24 cellular contexts compared by ENCODE assay signal in the genomic region with DNA sequence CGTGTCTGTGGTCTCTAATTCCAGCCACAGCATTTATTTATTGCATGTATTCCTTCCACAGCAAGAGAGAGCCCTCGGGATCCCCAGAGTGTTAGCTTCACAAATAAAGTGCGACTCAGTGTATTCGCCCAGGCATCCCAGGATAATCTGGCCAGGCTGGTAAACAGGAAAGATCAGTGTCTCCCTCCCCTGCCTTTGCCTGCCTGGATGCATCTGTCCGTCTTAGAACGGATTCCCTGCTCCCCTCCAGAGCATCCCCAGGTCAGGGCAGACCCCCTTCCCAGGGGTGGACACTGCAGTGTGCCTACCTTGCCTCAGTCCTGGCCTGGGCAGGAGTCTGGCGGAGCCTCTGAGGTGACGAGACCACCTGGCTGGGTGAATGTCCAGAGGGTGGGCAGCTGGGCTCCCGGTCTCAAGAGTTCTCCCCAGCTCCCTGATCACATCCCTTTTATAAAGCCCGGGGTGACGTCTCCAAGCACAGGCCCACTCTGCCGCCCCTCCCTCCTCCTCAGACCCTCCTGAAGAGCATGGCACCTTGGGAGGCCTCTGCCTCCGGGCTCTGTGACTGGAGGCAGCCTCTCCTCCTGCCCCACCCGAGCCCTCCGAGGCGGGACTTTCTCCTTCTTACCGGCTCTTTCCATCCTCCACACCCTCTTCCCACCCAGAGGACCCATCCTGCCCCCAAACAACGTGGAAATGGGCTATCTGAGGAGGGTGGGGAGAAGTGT. TPM values are rescaled to one million over a fixed set of nuclear protein-coding genes. Genes with fewer than 3 reads are reported as not detected.
DNase-seq lines count a peak whose midpoint lies in the region; ATAC-seq, FAIRE-seq and TF ChIP-seq lines count a peak whose summit lies in the region.
"Had no signal": no experiment of that assay in that cellular context is flagged by ENCODE, and none has a peak within 500 bp of the region (broad histone marks: within the 10 kb centered on the region; RNA-seq: fewer than 3 reads in every experiment).

A gene with protein sequence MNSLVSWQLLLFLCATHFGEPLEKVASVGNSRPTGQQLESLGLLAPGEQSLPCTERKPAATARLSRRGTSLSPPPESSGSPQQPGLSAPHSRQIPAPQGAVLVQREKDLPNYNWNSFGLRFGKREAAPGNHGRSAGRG (minus strand): TSS at position 424 of the 728 bp plus-strand sequence. CDS start 3,615 bp downstream, outside the sequence.

- no peaks in the 10 kb centered on the region; the same call in 2 of the 3 replicates for H3K9me3 Mint-ChIP-seq in GM23338
- H3K9me3 Mint-ChIP-seq: dendritic cell treated with granulocyte-macrophage colony-stimulating factor and Interleukin-4, amounts not matched to agents 40 ng/mL and 50 ng/mL, for 4 days had no signal

- no peaks in the 10 kb centered on the region for H3K9me2 ChIP-seq in GM23338 (ENCODE audit: insufficient read depth)
- no peaks in the 10 kb centered on the region for H3K9me2 ChIP-seq in PC-9 (ENCODE audit: insufficient read depth)

- peak; percentile 34 for ATAC-seq in GM23338
- ATAC-seq: gastrocnemius medialis, left colon had no signal

- DNase-seq in GM23338 (ENCODE audit: low spot score) (peak; percentile 32), PC-9 (no peak), islet precursor cell (peak; percentile 64), prostate gland (ENCODE audit: low spot score) (peak; percentile 31), hippocampal formation (lab: John Stamatoyannopoulos, UW) (no peak), NAMALWA (ENCODE audit: low spot score) (no peak), frontal cortex (ENCODE audit: low spot score in 2 of 2) (no peak)
- DNase-seq in activated effector memory CD4-positive, alpha-beta T cell treated with Interleukin-2 at 50 U/mL for 16 hours = no peak
- DNase-seq: activated naive CD8-positive, alpha-beta T cell treated with anti-CD3 and anti-CD28 coated beads, Interleukin-2, amount 10 ng/mL, durations not matched to agents 7 days and 5 days; gastrocnemius medialis; KG1; left colon; midbrain; NCI-H1105 treated with DMSO at 0.1 percent for 48 hours; NCI-H526; OCI-M1; testis had no signal

- TF ChIP-seq POLR2A in prostate gland (IDR thresholded peaks at IDR 0.05) = no peak

- H3K79me2 ChIP-seq in GM23338 (replicated peaks; ENCODE audit: insufficient read depth) (no peaks in the 10 kb centered on the region), PC-9 (ENCODE audit: low read depth) (no peaks in the 10 kb centered on the region)

- BruUV-seq in PC-9 (replicated peaks; lab: Mats Ljungman, UMichigan) = no TSS peak

- H3K27me3 ChIP-seq in GM23338 (ENCODE audit: insufficient read depth) (peaks cover 3% of the 10 kb centered on the region; the same call in 1 of the 2 replicates), PC-9 (ENCODE audit: insufficient read depth, low read depth) (no peaks in the 10 kb centered on the region), prostate gland (replicated peaks; ENCODE audit: insufficient read depth) (no peaks in the 10 kb centered on the region)
- H3K27me3 ChIP-seq: breast epithelium, testis had no signal

- H3K9me3 ChIP-seq in PC-9 (ENCODE audit: insufficient read depth, low read depth) (no peaks in the 10 kb centered on the region), prostate gland (no peaks in the 10 kb centered on the region)
- H3K9me3 ChIP-seq: breast epithelium, gastrocnemius medialis, SJCRH30, testis had no signal

- H3K4me1 ChIP-seq in GM23338 (ENCODE audit: insufficient read depth) = no peaks in the 10 kb centered on the region; the same call in 1 of the 2 replicates
- peaks cover 55% of the 10 kb centered on the region for H3K4me1 ChIP-seq in PC-9 (replicated peaks; ENCODE audit: insufficient read depth)
- H3K4me1 ChIP-seq in prostate gland (replicated peaks) = peaks cover 8% of the 10 kb centered on the region
- H3K4me1 ChIP-seq: breast epithelium had no signal

- CTCF ChIA-PET in PC-9 (lab: Charles Lee) = interaction anchor here (0.7 kb wide), 2 partner anchors 34 to 66 kb away, joined by 5 to 8 read pairs; no protein-coding TSS in a partner anchor

- H3K36me3 Mint-ChIP-seq in GM23338 (ENCODE audit: low read depth) = no peaks in the 10 kb centered on the region
- H3K36me3 Mint-ChIP-seq: activated naive CD8-positive, alpha-beta T cell treated with anti-CD3 and anti-CD28 coated beads, Interleukin-2, amount 10 ng/mL, durations not matched to agents 7 days and 5 days had no signal

- H2AFZ ChIP-seq in GM23338 = no peak within 1 kb of the TSS
- H2AFZ ChIP-seq in PC-9 = no peak within 1 kb of the TSS

- TF ChIP-seq CTCF in GM23338 (conservative IDR thresholded peaks at IDR 0.05; ENCODE audit: low read depth in 2 of 2) = no peak
- TF ChIP-seq CTCF in PC-9 (conservative IDR thresholded peaks at IDR 0.05) = no peak
- no peak for TF ChIP-seq CTCF in prostate gland (IDR thresholded peaks at IDR 0.05)

- H3K36me3 ChIP-seq in GM23338 (ENCODE audit: insufficient read depth) (no peaks in the 10 kb centered on the region), PC-9 (ENCODE audit: low read depth) (no peaks in the 10 kb centered on the region), prostate gland (no peaks in the 10 kb centered on the region)
- H3K36me3 ChIP-seq: breast epithelium, gastrocnemius medialis, SJCRH30 had no signal

- H3F3A ChIP-seq in GM23338 (replicated peaks; ENCODE audit: low read depth) (no peaks in the 10 kb centered on the region), PC-9 (ENCODE audit: insufficient read depth, low read depth) (peaks cover 36% of the 10 kb centered on the region)

- no peak within 1 kb of the TSS for H3K27ac Mint-ChIP-seq in GM23338
- H3K27ac Mint-ChIP-seq: dendritic cell treated with granulocyte-macrophage colony-stimulating factor and Interleukin-4, amounts not matched to agents 40 ng/mL and 50 ng/mL, for 4 days had no signal

- peaks cover 12% of the 10 kb centered on the region for H3K4me1 Mint-ChIP-seq in GM23338

- 53% methylated on average over 18 of the region's 18 CpGs for WGBS in prostate gland

- no peak within 1 kb of the TSS for H3K4me3 Mint-ChIP-seq in GM23338
- H3K4me3 Mint-ChIP-seq: activated naive CD8-positive, alpha-beta T cell treated with anti-CD3 and anti-CD28 coated beads, Interleukin-2, amount 10 ng/mL, durations not matched to agents 7 days and 5 days; dendritic cell treated with granulocyte-macrophage colony-stimulating factor and Interleukin-4, amounts not matched to agents 40 ng/mL and 50 ng/mL, for 4 days had no signal

- FAIRE-seq in frontal cortex (lab: Jason Lieb, UNC) = no peak

- H4K20me1 ChIP-seq in GM23338 (replicated peaks; ENCODE audit: insufficient read depth) (no peaks in the 10 kb centered on the region), PC-9 (ENCODE audit: insufficient read depth) (no peaks in the 10 kb centered on the region)

- H3K27ac ChIP-seq in GM23338 (ENCODE audit: low read depth) (no peak within 1 kb of the TSS), PC-9 (peak within 1 kb of the TSS; percentile 31; the same call in 1 of the 2 replicates), prostate gland (no peak within 1 kb of the TSS)
- H3K27ac ChIP-seq: breast epithelium, epithelial cell of prostate, gastrocnemius medialis, SJCRH30, testis had no signal

- POLR2A ChIA-PET in PC-9 (lab: Charles Lee; ENCODE audit: unreplicated experiment) = interaction anchor here (0.6 kb wide), 1 partner anchor 528 kb away, joined by 7 read pairs; no protein-coding TSS in a partner anchor

- H3K4me2 ChIP-seq in GM23338 (peak within 1 kb of the TSS; percentile 48; the same call in 1 of the 2 replicates), PC-9 (no peak within 1 kb of the TSS)

- H3K27me3 Mint-ChIP-seq in GM23338 (ENCODE audit: insufficient read depth, low read depth, poor library complexity) = peaks cover 8% of the 10 kb centered on the region

- H3K4me3 ChIP-seq in GM23338 (no peak within 1 kb of the TSS), PC-9 (no peak within 1 kb of the TSS), prostate gland (no peak within 1 kb of the TSS)
- H3K4me3 ChIP-seq: breast epithelium, gastrocnemius medialis, SJCRH30, testis had no signal

- intact Hi-C loops in PC-9 (cut with micrococcal nuclease; ENCODE audit: unreplicated experiment) = no loop called here
- intact Hi-C loops in prostate gland (cut with DNase I) = no loop called here

TF ChIP-seq in GM23338, 12 proteins besides CTCF, POLR2A, EP300 and RAD21:
- TF ChIP-seq EZH2 (IDR thresholded peaks at IDR 0.05; ENCODE audit: low read depth, unreplicated experiment) (no peak), STAT1 (IDR thresholded peaks at IDR 0.05; ENCODE audit: unreplicated experiment) (no peak)
- TF ChIP-seq, protein P1, sequence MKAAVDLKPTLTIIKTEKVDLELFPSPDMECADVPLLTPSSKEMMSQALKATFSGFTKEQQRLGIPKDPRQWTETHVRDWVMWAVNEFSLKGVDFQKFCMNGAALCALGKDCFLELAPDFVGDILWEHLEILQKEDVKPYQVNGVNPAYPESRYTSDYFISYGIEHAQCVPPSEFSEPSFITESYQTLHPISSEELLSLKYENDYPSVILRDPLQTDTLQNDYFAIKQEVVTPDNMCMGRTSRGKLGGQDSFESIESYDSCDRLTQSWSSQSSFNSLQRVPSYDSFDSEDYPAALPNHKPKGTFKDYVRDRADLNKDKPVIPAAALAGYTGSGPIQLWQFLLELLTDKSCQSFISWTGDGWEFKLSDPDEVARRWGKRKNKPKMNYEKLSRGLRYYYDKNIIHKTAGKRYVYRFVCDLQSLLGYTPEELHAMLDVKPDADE (IDR thresholded peaks at IDR 0.05) = no peak
TF ChIP-seq in GM23338: peak in this region for 0.

RNA-seq across cellular contexts. Expression of the gene that starts here (rescaled TPM):
- total RNA-seq in GM23338 (2014; rRNA removed; shearing (Covaris generic)) = 0.70 TPM in 1 of 2 replicates, not detected in the other
- polyA plus RNA-seq in GM23338 (2016; fragmentation: Nextera tagmentation; extraction: Ambion mirVana) = not detected in 2 replicates
- 4.0 and 5.2 TPM in 2 replicates for total RNA-seq in PC-9 (2021)
- total RNA-seq in prostate gland = 1 to 10 TPM in 1 of 2 donors, not detected in 1; 6.0 TPM
- not detected for total RNA-seq in frontal cortex
- total RNA-seq: activated CD8-positive, alpha-beta memory T cell treated with anti-CD3 and anti-CD28 coated beads for 36 hours; activated naive CD8-positive, alpha-beta T cell treated with anti-CD3 and anti-CD28 coated beads, Interleukin-2, amount 10 ng/mL, durations not matched to agents 7 days and 5 days; breast epithelium; gastrocnemius medialis; SJCRH30; T-helper 2 cell treated with Interferon-gamma antibody and Interleukin-4, amounts not matched to agents 100 ng/mL and 5 ng/mL, for 36 hours had no signal
- polyA plus RNA-seq: neural cell had no signal

Comparison
In these comparisons a context has a peak if more than half of its experiments do, and no peak if none do; other contexts are left out.
1. Peak in DNase-seq, ATAC-seq and H3K4me2 ChIP-seq in GM23338; RNA of the gene not detected or under 1 TPM.
2. DNase-seq: peak in islet precursor cell (single experiment) and prostate gland (single experiment); none in PC-9 (0 of 2), hippocampal formation (0 of 2), NAMALWA (single experiment), activated effector memory CD4-positive, alpha-beta T cell treated with Interleukin-2 at 50 U/mL for 16 hours (single experiment) and frontal cortex (0 of 2).